Comparison of ENCODE assay signal across 1 cellular context in genomic region chr18:35185771-35186170, GRCh38.
TF ChIP-seq lines count a peak whose summit lies in the region.

No MANE protein-coding gene starts in this region.

TF ChIP-seq in K562, 482 proteins besides CTCF, POLR2A, EP300 and RAD21 (continued from another document):
- TF ChIP-seq ZNF395 (CRISPR knock-in tag; IDR thresholded peaks at IDR 0.05): no peak
- no peak for TF ChIP-seq ZNF263 (CRISPR knock-in tag; IDR thresholded peaks at IDR 0.05; ENCODE audit: borderline replicate concordance)
- TF ChIP-seq SMC3 (conservative IDR thresholded peaks at IDR 0.05; ENCODE audit: insufficient read depth, low read depth, low read length): no peak
- no peak for TF ChIP-seq U2AF1 (optimal IDR thresholded peaks at IDR 0.05; ENCODE audit: low read depth, low read length)
- no peak for TF ChIP-seq HMG20A (CRISPR knock-in tag; conservative IDR thresholded peaks at IDR 0.05)
- no peak for TF ChIP-seq CREM (IDR thresholded peaks at IDR 0.05; ENCODE audit: low read depth)
- TF ChIP-seq PHF8 (IDR thresholded peaks at IDR 0.05; ENCODE audit: borderline replicate concordance, low read length): no peak
